Comparison of ENCODE assay signal across 1 cellular context in genomic region chr10:33661580-33662269, GRCh38.
A peak's percentile ranks its signal among the peaks of the same experiment; 100 is the strongest.
TF ChIP-seq lines count a peak whose summit lies in the region.

No MANE protein-coding gene starts in this region.

TF ChIP-seq in HepG2, 621 proteins besides CTCF, POLR2A, EP300 and RAD21 (continued from another document and continues in another):
- TF ChIP-seq ZBTB37 (CRISPR knock-in tag; IDR thresholded peaks at IDR 0.05): no peak
- no peak for TF ChIP-seq PHF8 (CRISPR knock-in tag; IDR thresholded peaks at IDR 0.05)
- no peak for TF ChIP-seq SRF (IDR thresholded peaks at IDR 0.05; ENCODE audit: low read depth, low read length)
- TF ChIP-seq, protein P1, sequence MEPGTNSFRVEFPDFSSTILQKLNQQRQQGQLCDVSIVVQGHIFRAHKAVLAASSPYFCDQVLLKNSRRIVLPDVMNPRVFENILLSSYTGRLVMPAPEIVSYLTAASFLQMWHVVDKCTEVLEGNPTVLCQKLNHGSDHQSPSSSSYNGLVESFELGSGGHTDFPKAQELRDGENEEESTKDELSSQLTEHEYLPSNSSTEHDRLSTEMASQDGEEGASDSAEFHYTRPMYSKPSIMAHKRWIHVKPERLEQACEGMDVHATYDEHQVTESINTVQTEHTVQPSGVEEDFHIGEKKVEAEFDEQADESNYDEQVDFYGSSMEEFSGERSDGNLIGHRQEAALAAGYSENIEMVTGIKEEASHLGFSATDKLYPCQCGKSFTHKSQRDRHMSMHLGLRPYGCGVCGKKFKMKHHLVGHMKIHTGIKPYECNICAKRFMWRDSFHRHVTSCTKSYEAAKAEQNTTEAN (CRISPR knock-in tag; conservative IDR thresholded peaks at IDR 0.05): no peak
- TF ChIP-seq ETV6 (CRISPR knock-in tag; conservative IDR thresholded peaks at IDR 0.05): no peak
- no peak for TF ChIP-seq HOXA7 (CRISPR knock-in tag; IDR thresholded peaks at IDR 0.05)
- TF ChIP-seq ZNF296 (CRISPR knock-in tag; conservative IDR thresholded peaks at IDR 0.05): no peak
- no peak for TF ChIP-seq ZNF232 (CRISPR knock-in tag; IDR thresholded peaks at IDR 0.05; ENCODE audit: borderline replicate concordance)
- TF ChIP-seq DMTF1 (CRISPR knock-in tag; IDR thresholded peaks at IDR 0.05): no peak
- TF ChIP-seq HMG20A (CRISPR knock-in tag; IDR thresholded peaks at IDR 0.05; ENCODE audit: borderline replicate concordance): peak; percentile 43; the same call in 1 of the 2 replicates
- no peak for TF ChIP-seq ZNF615 (CRISPR knock-in tag; IDR thresholded peaks at IDR 0.05; ENCODE audit: borderline replicate concordance)
- TF ChIP-seq, protein P2, sequence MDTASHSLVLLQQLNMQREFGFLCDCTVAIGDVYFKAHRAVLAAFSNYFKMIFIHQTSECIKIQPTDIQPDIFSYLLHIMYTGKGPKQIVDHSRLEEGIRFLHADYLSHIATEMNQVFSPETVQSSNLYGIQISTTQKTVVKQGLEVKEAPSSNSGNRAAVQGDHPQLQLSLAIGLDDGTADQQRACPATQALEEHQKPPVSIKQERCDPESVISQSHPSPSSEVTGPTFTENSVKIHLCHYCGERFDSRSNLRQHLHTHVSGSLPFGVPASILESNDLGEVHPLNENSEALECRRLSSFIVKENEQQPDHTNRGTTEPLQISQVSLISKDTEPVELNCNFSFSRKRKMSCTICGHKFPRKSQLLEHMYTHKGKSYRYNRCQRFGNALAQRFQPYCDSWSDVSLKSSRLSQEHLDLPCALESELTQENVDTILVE (CRISPR knock-in tag; IDR thresholded peaks at IDR 0.05): no peak
- TF ChIP-seq DBP (CRISPR knock-in tag; IDR thresholded peaks at IDR 0.05; ENCODE audit: not compliant biosample characterization): no peak
- no peak for TF ChIP-seq ZNF761 (CRISPR knock-in tag; conservative IDR thresholded peaks at IDR 0.05)
- no peak for TF ChIP-seq SALL2 (CRISPR knock-in tag; IDR thresholded peaks at IDR 0.05)
- no peak for TF ChIP-seq DPF2 (CRISPR knock-in tag; IDR thresholded peaks at IDR 0.05; ENCODE audit: borderline replicate concordance, low read depth)
- no peak for TF ChIP-seq NPAS2 (CRISPR knock-in tag; IDR thresholded peaks at IDR 0.05; ENCODE audit: borderline replicate concordance)
- no peak for TF ChIP-seq ATF2 (CRISPR knock-in tag; IDR thresholded peaks at IDR 0.05)
- no peak for TF ChIP-seq ZNF138 (CRISPR knock-in tag; IDR thresholded peaks at IDR 0.05; ENCODE audit: low read depth)
- TF ChIP-seq EZH2 (conservative IDR thresholded peaks at IDR 0.05; ENCODE audit: low read depth, low read length): no peak
- no peak for TF ChIP-seq GTF3A (CRISPR knock-in tag; conservative IDR thresholded peaks at IDR 0.05)
- peak; percentile 72 for TF ChIP-seq NR2F6 (IDR thresholded peaks at IDR 0.05)
- TF ChIP-seq NR2F6 (CRISPR knock-in tag; IDR thresholded peaks at IDR 0.05): peak; percentile 66
- TF ChIP-seq ZNF329 (CRISPR knock-in tag; IDR thresholded peaks at IDR 0.05; ENCODE audit: low read depth): no peak
- TF ChIP-seq BRF2 (CRISPR knock-in tag; IDR thresholded peaks at IDR 0.05): no peak
- no peak for TF ChIP-seq CHD4 (IDR thresholded peaks at IDR 0.05; ENCODE audit: borderline replicate concordance, low read length)
- no peak for TF ChIP-seq NR0B2 (CRISPR knock-in tag; IDR thresholded peaks at IDR 0.05)
- TF ChIP-seq FOXA3 (CRISPR knock-in tag; IDR thresholded peaks at IDR 0.05): peak; percentile 42
- TF ChIP-seq ZNF883 (CRISPR knock-in tag; IDR thresholded peaks at IDR 0.05; ENCODE audit: not compliant biosample characterization): no peak
- no peak for TF ChIP-seq ZNF136 (CRISPR knock-in tag; IDR thresholded peaks at IDR 0.05; ENCODE audit: low read depth)
- TF ChIP-seq AHDC1 (CRISPR knock-in tag; IDR thresholded peaks at IDR 0.05; ENCODE audit: borderline replicate concordance): peak; percentile 77; the same call in 1 of the 2 replicates
- no peak for TF ChIP-seq ISX (CRISPR knock-in tag; conservative IDR thresholded peaks at IDR 0.05)
- TF ChIP-seq ZSCAN30 (CRISPR knock-in tag; IDR thresholded peaks at IDR 0.05): no peak
- no peak for TF ChIP-seq SKI (IDR thresholded peaks at IDR 0.05; ENCODE audit: partially characterized antibody)
- no peak for TF ChIP-seq SP1 (IDR thresholded peaks at IDR 0.05)
- TF ChIP-seq SP1 (CRISPR knock-in tag; IDR thresholded peaks at IDR 0.05): no peak
- no peak for TF ChIP-seq CREBL2 (CRISPR knock-in tag; IDR thresholded peaks at IDR 0.05; ENCODE audit: borderline replicate concordance)
- TF ChIP-seq ZNF747 (CRISPR knock-in tag; IDR thresholded peaks at IDR 0.05; ENCODE audit: borderline replicate concordance): no peak
- TF ChIP-seq SIN3B (IDR thresholded peaks at IDR 0.05; ENCODE audit: low read length): no peak
- TF ChIP-seq, protein P3, sequence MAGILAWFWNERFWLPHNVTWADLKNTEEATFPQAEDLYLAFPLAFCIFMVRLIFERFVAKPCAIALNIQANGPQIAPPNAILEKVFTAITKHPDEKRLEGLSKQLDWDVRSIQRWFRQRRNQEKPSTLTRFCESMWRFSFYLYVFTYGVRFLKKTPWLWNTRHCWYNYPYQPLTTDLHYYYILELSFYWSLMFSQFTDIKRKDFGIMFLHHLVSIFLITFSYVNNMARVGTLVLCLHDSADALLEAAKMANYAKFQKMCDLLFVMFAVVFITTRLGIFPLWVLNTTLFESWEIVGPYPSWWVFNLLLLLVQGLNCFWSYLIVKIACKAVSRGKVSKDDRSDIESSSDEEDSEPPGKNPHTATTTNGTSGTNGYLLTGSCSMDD (CRISPR knock-in tag; IDR thresholded peaks at IDR 0.05): no peak
- TF ChIP-seq SP2 (CRISPR knock-in tag; IDR thresholded peaks at IDR 0.05): no peak
- TF ChIP-seq, protein P4, sequence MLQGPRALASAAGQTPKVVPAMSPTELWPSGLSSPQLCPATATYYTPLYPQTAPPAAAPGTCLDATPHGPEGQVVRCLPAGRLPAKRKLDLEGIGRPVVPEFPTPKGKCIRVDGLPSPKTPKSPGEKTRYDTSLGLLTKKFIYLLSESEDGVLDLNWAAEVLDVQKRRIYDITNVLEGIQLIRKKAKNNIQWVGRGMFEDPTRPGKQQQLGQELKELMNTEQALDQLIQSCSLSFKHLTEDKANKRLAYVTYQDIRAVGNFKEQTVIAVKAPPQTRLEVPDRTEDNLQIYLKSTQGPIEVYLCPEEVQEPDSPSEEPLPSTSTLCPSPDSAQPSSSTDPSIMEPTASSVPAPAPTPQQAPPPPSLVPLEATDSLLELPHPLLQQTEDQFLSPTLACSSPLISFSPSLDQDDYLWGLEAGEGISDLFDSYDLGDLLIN (CRISPR knock-in tag; IDR thresholded peaks at IDR 0.05; ENCODE audit: borderline replicate concordance): no peak
- TF ChIP-seq, protein P5, sequence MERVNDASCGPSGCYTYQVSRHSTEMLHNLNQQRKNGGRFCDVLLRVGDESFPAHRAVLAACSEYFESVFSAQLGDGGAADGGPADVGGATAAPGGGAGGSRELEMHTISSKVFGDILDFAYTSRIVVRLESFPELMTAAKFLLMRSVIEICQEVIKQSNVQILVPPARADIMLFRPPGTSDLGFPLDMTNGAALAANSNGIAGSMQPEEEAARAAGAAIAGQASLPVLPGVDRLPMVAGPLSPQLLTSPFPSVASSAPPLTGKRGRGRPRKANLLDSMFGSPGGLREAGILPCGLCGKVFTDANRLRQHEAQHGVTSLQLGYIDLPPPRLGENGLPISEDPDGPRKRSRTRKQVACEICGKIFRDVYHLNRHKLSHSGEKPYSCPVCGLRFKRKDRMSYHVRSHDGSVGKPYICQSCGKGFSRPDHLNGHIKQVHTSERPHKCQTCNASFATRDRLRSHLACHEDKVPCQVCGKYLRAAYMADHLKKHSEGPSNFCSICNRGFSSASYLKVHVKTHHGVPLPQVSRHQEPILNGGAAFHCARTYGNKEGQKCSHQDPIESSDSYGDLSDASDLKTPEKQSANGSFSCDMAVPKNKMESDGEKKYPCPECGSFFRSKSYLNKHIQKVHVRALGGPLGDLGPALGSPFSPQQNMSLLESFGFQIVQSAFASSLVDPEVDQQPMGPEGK (CRISPR knock-in tag; IDR thresholded peaks at IDR 0.05): peak; percentile 13; the same call in 1 of the 2 replicates
